In genomic region chr16:79673635-79674034, GRCh38 we compare ENCODE assay signal across 22 cellular contexts.
"Had no signal": no experiment of that assay in that cellular context is flagged by ENCODE, and none has a peak within 500 bp of the region (broad histone marks: within the 10 kb centered on the region; RNA-seq: fewer than 3 reads in every experiment).

No MANE protein-coding gene starts in this region.

- H3K9me3 ChIP-seq: neutrophil, ovary, tibial artery had no signal

- H3K27me3 ChIP-seq: foreskin keratinocyte, left lung, neutrophil, ovary, tibial artery had no signal

- DNase-seq: activated B cell treated with CpG ODN at 0.5 μM for 24 hours; activated CD4-positive, alpha-beta memory T cell treated with anti-CD3 and anti-CD28 coated beads for 36 hours; activated CD4-positive, alpha-beta T cell treated with anti-CD3 and anti-CD28 coated beads for 36 hours; activated effector memory CD4-positive, alpha-beta T cell treated with Interleukin-2 at 50 U/mL for 16 hours; activated naive CD4-positive, alpha-beta T cell treated with anti-CD3 and anti-CD28 coated beads for 36 hours; activated naive CD8-positive, alpha-beta T cell treated with anti-CD3 and anti-CD28 coated beads, Interleukin-2, amount 10 ng/mL, durations not matched to agents 7 days and 5 days; amygdala; caudate nucleus; effector CD4-positive, alpha-beta T cell; foreskin keratinocyte; immature natural killer cell; kidney glomerular epithelial cell; left lung; ovary; right cardiac atrium; stimulated activated CD4-positive, alpha-beta T cell treated with anti-CD3 and anti-CD28 coated beads, Interleukin-12 subunit alpha, Interleukin-12 subunit beta, amount 100 ng/mL, for 4 hours; stimulated activated CD4-positive, alpha-beta T cell treated with anti-CD3 and anti-CD28 coated beads, Interleukin-4, amount 100 ng/mL, for 4 hours; substantia nigra; T-cell; tibial artery had no signal

- H3K27ac ChIP-seq: foreskin keratinocyte, left lung, neutrophil, ovary, tibial artery had no signal

- H3K4me3 ChIP-seq: left lung, lung, ovary, tibial artery had no signal

- H3K36me3 ChIP-seq: left lung, neutrophil, ovary, tibial artery had no signal

- H3K4me1 ChIP-seq: left lung had no signal
